In genomic region chr1:66276229-66276628, GRCh38 we compare ENCODE assay signal across 10 cellular contexts.
A peak's percentile ranks its signal among the peaks of the same experiment; 100 is the strongest.
DNase-seq lines count a peak whose midpoint lies in the region; ATAC-seq and TF ChIP-seq lines count a peak whose summit lies in the region.
"Had no signal": no experiment of that assay in that cellular context is flagged by ENCODE, and none has a peak within 500 bp of the region (broad histone marks: within the 10 kb centered on the region; RNA-seq: fewer than 3 reads in every experiment).

No MANE protein-coding gene starts in this region.

- BruUV-seq in OCI-LY7 (replicated peaks; lab: Mats Ljungman, UMichigan): no TSS peak

- POLR2A ChIA-PET in OCI-LY7 (lab: Charles Lee): interaction anchor here (0.8 to 2.1 kb wide), 8 partner anchors 12 to 169 kb away, joined by 3 to 7 read pairs (median 4); no protein-coding TSS in a partner anchor

- WGBS in spleen, 5 donors: 16 to 49% (median 38%) methylated on average over 2 of the region's 2 CpGs

- H4K20me1 ChIP-seq in OCI-LY7 (ENCODE audit: insufficient read depth, low read length): no peaks in the 10 kb centered on the region

- H3K9me3 Mint-ChIP-seq in activated CD8-positive, alpha-beta memory T cell treated with anti-CD3 and anti-CD28 coated beads, Interleukin-2, amount 10 ng/mL, durations not matched to agents 7 days and 5 days (ENCODE audit: low read depth): no peaks in the 10 kb centered on the region

- TF ChIP-seq POLR2A in spleen (IDR thresholded peaks at IDR 0.05): no peak

- H3K4me1 Mint-ChIP-seq in activated CD8-positive, alpha-beta memory T cell treated with anti-CD3 and anti-CD28 coated beads, Interleukin-2, amount 10 ng/mL, durations not matched to agents 7 days and 5 days: peaks cover 93% of the 10 kb centered on the region

- no peaks in the 10 kb centered on the region for H3K27me3 Mint-ChIP-seq in activated CD8-positive, alpha-beta memory T cell treated with anti-CD3 and anti-CD28 coated beads, Interleukin-2, amount 10 ng/mL, durations not matched to agents 7 days and 5 days

- peak overlapping the region; percentile 52 for H3K4me3 Mint-ChIP-seq in activated CD8-positive, alpha-beta memory T cell treated with anti-CD3 and anti-CD28 coated beads, Interleukin-2, amount 10 ng/mL, durations not matched to agents 7 days and 5 days

- peak; percentile 77 for DNase-seq in activated CD8-positive, alpha-beta memory T cell treated with anti-CD3 and anti-CD28 coated beads, Interleukin-2, amount 10 ng/mL, durations not matched to agents 7 days and 5 days
- DNase-seq in activated CD8-positive, alpha-beta memory T cell treated with anti-CD3 and anti-CD28 coated beads, Interleukin-2, amount 50 U/mL, for 48 hours: no peak
- DNase-seq in OCI-LY7 (ENCODE audit: low spot score): no peak
- DNase-seq in spleen: no peak
- no peak for DNase-seq in LoVo (ENCODE audit: low spot score)
- DNase-seq in HUDEP-2 (lab: John Stamatoyannopoulos, UW; ENCODE audit: unreplicated experiment in 76 of 76): no peak
- DNase-seq in RPMI8226: no peak
- DNase-seq: NCI-H1092 treated with DMSO at 0.1 percent for 48 hours had no signal

- H2AFZ ChIP-seq in OCI-LY7 (ENCODE audit: low read length): peak overlapping the region; percentile 93

- H3K36me3 ChIP-seq in OCI-LY7 (ENCODE audit: insufficient read depth, low read length): no peaks in the 10 kb centered on the region
- no peaks in the 10 kb centered on the region for H3K36me3 ChIP-seq in spleen
- H3K36me3 ChIP-seq: cardiac muscle cell had no signal

- H3K36me3 Mint-ChIP-seq in activated CD8-positive, alpha-beta memory T cell treated with anti-CD3 and anti-CD28 coated beads, Interleukin-2, amount 10 ng/mL, durations not matched to agents 7 days and 5 days: peaks cover 17% of the 10 kb centered on the region

- no peaks in the 10 kb centered on the region for H3K27me3 ChIP-seq in spleen (replicated peaks in 1 of 7)
- H3K27me3 ChIP-seq: cardiac muscle cell had no signal

- peak overlapping the region; percentile 42 for H3K4me2 ChIP-seq in OCI-LY7 (ENCODE audit: low read length)

- H3K79me2 ChIP-seq in OCI-LY7 (ENCODE audit: insufficient read depth, low read depth, low read length): no peaks in the 10 kb centered on the region

- intact Hi-C loops in OCI-LY7 (cut with micrococcal nuclease; ENCODE audit: unreplicated experiment) (loop anchor here (10.0 kb wide), 2 partner anchors 991 to 1159 kb away; partner anchors contain the start of gene SERBP1), spleen (cut with DNase I; ENCODE audit: low total_unique reads) (loop anchor here (10.0 kb wide), 1 partner anchor 49 kb away; no protein-coding TSS in a partner anchor)

- H3K27ac ChIP-seq in OCI-LY7 (ENCODE audit: low read depth, low read length, poor library complexity, severe bottlenecking) (no peak overlapping the region), spleen (peak overlapping the region in 7 of 8 donors; percentile 28 to 80 (median 71))
- H3K27ac ChIP-seq: cardiac muscle cell had no signal

- no peaks in the 10 kb centered on the region for H3K9me2 ChIP-seq in OCI-LY7 (ENCODE audit: insufficient read depth, low read length)

- TF ChIP-seq CTCF in OCI-LY7 (conservative IDR thresholded peaks at IDR 0.05; ENCODE audit: low read length) (no peak), spleen (IDR thresholded peaks at IDR 0.05 in 8 of 11, conservative IDR thresholded peaks at IDR 0.05 in 3 of 11) (no peak)

- CTCF ChIA-PET in activated CD8-positive, alpha-beta memory T cell treated with anti-CD3 and anti-CD28 coated beads, Interleukin-2, amount 10 ng/mL, durations not matched to agents 7 days and 5 days (lab: Charles Lee): interaction anchor here (0.6 to 3.2 kb wide), 14 partner anchors 11 to 228 kb away, joined by 3 to 18 read pairs (median 6); no protein-coding TSS in a partner anchor
- CTCF ChIA-PET in OCI-LY7 (lab: Charles Lee; ENCODE audit: unreplicated experiment): interaction anchor here (1.0 to 1.1 kb wide), 2 partner anchors 16 to 71 kb away, joined by 3 read pairs; no protein-coding TSS in a partner anchor

- H3K9me3 ChIP-seq in OCI-LY7 (ENCODE audit: low read length): no peaks in the 10 kb centered on the region
- H3K9me3 ChIP-seq in spleen: no peaks in the 10 kb centered on the region

- H3K4me3 ChIP-seq in OCI-LY7 (ENCODE audit: low read depth, low read length, poor library complexity, severe bottlenecking): no peak overlapping the region
- H3K4me3 ChIP-seq in spleen: peak overlapping the region in 1 of 8 donors; percentile 8
- H3K4me3 ChIP-seq: cardiac muscle cell had no signal

- peaks cover 89% of the 10 kb centered on the region for H3K4me1 ChIP-seq in OCI-LY7 (ENCODE audit: insufficient read depth, low read length, poor library complexity, severe bottlenecking)
- H3K4me1 ChIP-seq in spleen: peaks cover 30 to 97% (median 74%) of the 10 kb centered on the region in 6 donors

- peak overlapping the region; percentile 79 for H3K27ac Mint-ChIP-seq in activated CD8-positive, alpha-beta memory T cell treated with anti-CD3 and anti-CD28 coated beads, Interleukin-2, amount 10 ng/mL, durations not matched to agents 7 days and 5 days

- ATAC-seq in activated CD8-positive, alpha-beta memory T cell treated with anti-CD3 and anti-CD28 coated beads, Interleukin-2, amount 10 ng/mL, durations not matched to agents 7 days and 5 days: peak; percentile 81
- ATAC-seq in HG02759 (IDR thresholded peaks at IDR 0.05; ENCODE audit: unreplicated experiment): peak; percentile 68
